2 cellular contexts compared by ENCODE assay signal in the genomic region with DNA sequence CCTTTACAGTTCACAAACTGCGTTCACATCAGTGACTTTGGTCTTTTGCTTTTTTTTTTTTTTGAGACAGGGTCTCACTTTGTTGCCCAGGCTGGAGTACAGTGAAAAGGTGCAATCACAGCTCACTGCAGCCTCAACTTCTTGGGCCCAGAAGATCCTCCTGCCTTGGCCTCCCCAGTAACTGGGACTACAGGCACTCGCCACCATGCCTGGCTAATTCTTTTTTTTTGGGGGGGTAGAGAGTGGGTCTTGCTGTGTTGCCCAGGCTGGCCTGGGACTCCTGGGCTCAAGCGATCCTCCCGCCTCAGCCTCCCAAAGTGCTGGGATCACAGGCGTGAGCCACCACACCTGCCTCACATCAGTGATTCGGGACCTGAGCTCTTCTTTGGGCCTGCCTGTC.
A peak's percentile ranks its signal among the peaks of the same experiment; 100 is the strongest.
TF ChIP-seq lines count a peak whose summit lies in the region.

No MANE protein-coding gene starts in this region.

TF ChIP-seq in HEK293, 187 proteins besides CTCF, POLR2A, EP300 and RAD21:
- no peak for TF ChIP-seq ZNF211 (tag by site-specific recombination; IDR thresholded peaks at IDR 0.05; ENCODE audit: low read depth)
- TF ChIP-seq, protein P1, sequence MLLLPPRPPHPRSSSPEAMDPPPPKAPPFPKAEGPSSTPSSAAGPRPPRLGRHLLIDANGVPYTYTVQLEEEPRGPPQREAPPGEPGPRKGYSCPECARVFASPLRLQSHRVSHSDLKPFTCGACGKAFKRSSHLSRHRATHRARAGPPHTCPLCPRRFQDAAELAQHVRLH (tag by site-specific recombination; IDR thresholded peaks at IDR 0.05), result peak; percentile 28; the same call in 1 of the 2 replicates
- TF ChIP-seq ZNF701 (tag by site-specific recombination; IDR thresholded peaks at IDR 0.05), result no peak
- TF ChIP-seq, protein P2, sequence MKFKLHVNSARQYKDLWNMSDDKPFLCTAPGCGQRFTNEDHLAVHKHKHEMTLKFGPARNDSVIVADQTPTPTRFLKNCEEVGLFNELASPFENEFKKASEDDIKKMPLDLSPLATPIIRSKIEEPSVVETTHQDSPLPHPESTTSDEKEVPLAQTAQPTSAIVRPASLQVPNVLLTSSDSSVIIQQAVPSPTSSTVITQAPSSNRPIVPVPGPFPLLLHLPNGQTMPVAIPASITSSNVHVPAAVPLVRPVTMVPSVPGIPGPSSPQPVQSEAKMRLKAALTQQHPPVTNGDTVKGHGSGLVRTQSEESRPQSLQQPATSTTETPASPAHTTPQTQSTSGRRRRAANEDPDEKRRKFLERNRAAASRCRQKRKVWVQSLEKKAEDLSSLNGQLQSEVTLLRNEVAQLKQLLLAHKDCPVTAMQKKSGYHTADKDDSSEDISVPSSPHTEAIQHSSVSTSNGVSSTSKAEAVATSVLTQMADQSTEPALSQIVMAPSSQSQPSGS (tag by site-specific recombination; IDR thresholded peaks at IDR 0.05; ENCODE audit: low read depth), result no peak
- TF ChIP-seq, protein P3, sequence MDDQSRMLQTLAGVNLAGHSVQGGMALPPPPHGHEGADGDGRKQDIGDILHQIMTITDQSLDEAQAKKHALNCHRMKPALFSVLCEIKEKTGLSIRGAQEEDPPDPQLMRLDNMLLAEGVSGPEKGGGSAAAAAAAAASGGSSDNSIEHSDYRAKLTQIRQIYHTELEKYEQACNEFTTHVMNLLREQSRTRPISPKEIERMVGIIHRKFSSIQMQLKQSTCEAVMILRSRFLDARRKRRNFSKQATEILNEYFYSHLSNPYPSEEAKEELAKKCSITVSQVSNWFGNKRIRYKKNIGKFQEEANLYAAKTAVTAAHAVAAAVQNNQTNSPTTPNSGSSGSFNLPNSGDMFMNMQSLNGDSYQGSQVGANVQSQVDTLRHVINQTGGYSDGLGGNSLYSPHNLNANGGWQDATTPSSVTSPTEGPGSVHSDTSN (CRISPR knock-in tag; IDR thresholded peaks at IDR 0.05), result no peak
- TF ChIP-seq ZNF121 (tag by site-specific recombination; IDR thresholded peaks at IDR 0.05), result peak; percentile 89

TF ChIP-seq in H1, 55 proteins besides CTCF, POLR2A, EP300 and RAD21:
- TF ChIP-seq PHF8 (conservative IDR thresholded peaks at IDR 0.05; ENCODE audit: low read depth, low read length) (no peak), KDM1A (IDR thresholded peaks at IDR 0.05; ENCODE audit: borderline replicate concordance, low read length) (peak; percentile 85), CHD1 (IDR thresholded peaks at IDR 0.05; ENCODE audit: low read depth, low read length) (no peak)
